Comparison of ENCODE assay signal across 19 cellular contexts in the genomic region with DNA sequence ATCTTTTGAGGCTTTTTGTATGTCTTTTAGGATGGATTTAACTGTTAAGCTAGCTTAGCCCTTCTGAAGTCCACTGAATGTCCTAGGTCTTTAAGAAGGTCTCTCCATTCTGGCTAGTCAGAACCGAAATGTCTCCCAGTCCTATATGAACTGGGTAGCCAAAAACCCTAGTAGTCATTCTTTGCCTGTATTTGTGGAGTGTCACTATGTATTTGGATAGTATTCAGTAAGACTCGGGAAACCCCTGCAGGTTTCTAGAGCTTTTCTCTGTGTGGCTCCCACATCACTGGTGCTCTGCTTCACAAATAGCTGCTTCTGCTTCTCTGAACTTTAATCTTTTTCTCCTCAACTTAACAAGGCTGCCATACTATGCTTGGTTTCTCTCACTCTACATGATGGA.
DNase-seq lines count a peak whose midpoint lies in the region; ATAC-seq lines count a peak whose summit lies in the region.
"Had no signal": no experiment of that assay in that cellular context is flagged by ENCODE, and none has a peak within 500 bp of the region (broad histone marks: within the 10 kb centered on the region; RNA-seq: fewer than 3 reads in every experiment).

No MANE protein-coding gene starts in this region.

- peak; percentile 69 for ATAC-seq in GM19463 (IDR thresholded peaks at IDR 0.05; ENCODE audit: unreplicated experiment)
- peak; percentile 72 for ATAC-seq in HG03039 (IDR thresholded peaks at IDR 0.05; ENCODE audit: unreplicated experiment)
- ATAC-seq in naive B cell (ENCODE audit: low read depth in 2 of 2) = no peak
- ATAC-seq in GM18861 (IDR thresholded peaks at IDR 0.05; ENCODE audit: unreplicated experiment) = no peak
- ATAC-seq: activated naive CD8-positive, alpha-beta T cell treated with anti-CD3 and anti-CD28 coated beads, Interleukin-2, amount 50 U/mL, for 24 hours; naive thymus-derived CD4-positive, alpha-beta T cell had no signal

- H3K4me1 Mint-ChIP-seq in T-helper 1 cell treated with Interleukin-12 subunit alpha and Interleukin-12 subunit beta and Interleukin-4 antibody, amounts not matched to agents 30 μg/mL and 1 μg/mL, for 36 hours (ENCODE audit: low read depth) = peaks cover 7% of the 10 kb centered on the region
- peaks cover 10 to 34% (median 16%) of the 10 kb centered on the region in 3 donors for H3K4me1 Mint-ChIP-seq in naive B cell

- no peak for DNase-seq in T-helper 1 cell
- DNase-seq in naive B cell = no peak
- no peak for DNase-seq in dedifferentiated amniotic fluid mesenchymal stem cell (ENCODE audit: extremely low spot score)
- no peak for DNase-seq in globus pallidus (ENCODE audit: low spot score)
- DNase-seq: 8988T; activated naive CD8-positive, alpha-beta T cell treated with anti-CD3 and anti-CD28 coated beads, Interleukin-2, amount 50 U/mL, for 24 hours; activated T-cell treated with anti-CD3 and anti-CD28 coated beads, Interleukin-2, amount 50 U/mL, for 1 hour; dorsolateral prefrontal cortex; glutamatergic neuron; immature natural killer cell; naive thymus-derived CD4-positive, alpha-beta T cell; NCI-H2081; NCI-H524 treated with DMSO at 0.1 percent for 48 hours; stimulated activated naive CD4-positive, alpha-beta T cell had no signal

- H3K27ac Mint-ChIP-seq in T-helper 1 cell treated with Interleukin-12 subunit alpha and Interleukin-12 subunit beta and Interleukin-4 antibody, amounts not matched to agents 30 μg/mL and 1 μg/mL, for 36 hours = peak overlapping the region; percentile 1
- peak overlapping the region in 4 of 6 donors; percentile 15 to 87 (median 68) for H3K27ac Mint-ChIP-seq in naive B cell
- H3K27ac Mint-ChIP-seq: activated naive CD8-positive, alpha-beta T cell treated with anti-CD3 and anti-CD28 coated beads, Interleukin-2, amount 50 U/mL, for 24 hours; type B pancreatic cell had no signal

- H3K9me3 Mint-ChIP-seq in T-helper 1 cell treated with Interleukin-12 subunit alpha and Interleukin-12 subunit beta and Interleukin-4 antibody, amounts not matched to agents 30 μg/mL and 1 μg/mL, for 36 hours = no peaks in the 10 kb centered on the region
- peaks cover 0 to under 1% (median 0%) of the 10 kb centered on the region in 7 donors for H3K9me3 Mint-ChIP-seq in naive B cell
- H3K9me3 Mint-ChIP-seq: immature natural killer cell, type B pancreatic cell had no signal

- H3K27me3 Mint-ChIP-seq in T-helper 1 cell treated with Interleukin-12 subunit alpha and Interleukin-12 subunit beta and Interleukin-4 antibody, amounts not matched to agents 30 μg/mL and 1 μg/mL, for 36 hours (ENCODE audit: low read depth) = no peaks in the 10 kb centered on the region
- no peaks in the 10 kb centered on the region for H3K27me3 Mint-ChIP-seq in naive B cell
- H3K27me3 Mint-ChIP-seq: activated naive CD8-positive, alpha-beta T cell treated with anti-CD3 and anti-CD28 coated beads, Interleukin-2, amount 50 U/mL, for 24 hours; naive thymus-derived CD4-positive, alpha-beta T cell; type B pancreatic cell had no signal

- H3K36me3 Mint-ChIP-seq in T-helper 1 cell treated with Interleukin-12 subunit alpha and Interleukin-12 subunit beta and Interleukin-4 antibody, amounts not matched to agents 30 μg/mL and 1 μg/mL, for 36 hours (ENCODE audit: low read depth) = peaks cover 7% of the 10 kb centered on the region
- H3K36me3 Mint-ChIP-seq in naive B cell = peaks cover 10% of the 10 kb centered on the region in 2 donors

- H3K4me3 Mint-ChIP-seq in T-helper 1 cell treated with Interleukin-12 subunit alpha and Interleukin-12 subunit beta and Interleukin-4 antibody, amounts not matched to agents 30 μg/mL and 1 μg/mL, for 36 hours = no peak overlapping the region
- H3K4me3 Mint-ChIP-seq in naive B cell = no peak overlapping the region
- H3K4me3 Mint-ChIP-seq: activated naive CD8-positive, alpha-beta T cell treated with anti-CD3 and anti-CD28 coated beads, Interleukin-2, amount 50 U/mL, for 24 hours; immature natural killer cell; naive thymus-derived CD4-positive, alpha-beta T cell; type B pancreatic cell had no signal

Comparison
In these comparisons a context has a peak if more than half of its experiments do, and no peak if none do; other contexts are left out.
1. ATAC-seq: peak in GM19463 (single experiment) and HG03039 (single experiment); none in naive B cell (0 of 2) and GM18861 (single experiment).